Comparison of ENCODE assay signal across 9 cellular contexts in genomic region chr14:89621009-89621421, GRCh38.
DNase-seq lines count a peak whose midpoint lies in the region; ATAC-seq and TF ChIP-seq lines count a peak whose summit lies in the region.
"Had no signal": no experiment of that assay in that cellular context is flagged by ENCODE, and none has a peak within 500 bp of the region (broad histone marks: within the 10 kb centered on the region; RNA-seq: fewer than 3 reads in every experiment).

No MANE protein-coding gene starts in this region.

- peaks cover 72% of the 10 kb centered on the region for H3K4me1 Mint-ChIP-seq in activated T-cell treated with anti-CD3 and anti-CD28 coated beads, Interleukin-2, amount 50 U/mL, for 72 hours (ENCODE audit: low read depth)
- H3K4me1 Mint-ChIP-seq in naive B cell, result peaks cover 32 to 58% (median 39%) of the 10 kb centered on the region in 3 donors

- peak overlapping the region; percentile 97 for H3K27ac Mint-ChIP-seq in activated T-cell treated with anti-CD3 and anti-CD28 coated beads, Interleukin-2, amount 50 U/mL, for 72 hours
- H3K27ac Mint-ChIP-seq in naive B cell, result peak overlapping the region in 4 of 6 donors; percentile 60 to 81 (median 67)

- TF ChIP-seq CTCF in stomach (IDR thresholded peaks at IDR 0.05) (no peak), PC-3 (conservative IDR thresholded peaks at IDR 0.05; ENCODE audit: low read depth, low read length) (no peak), smooth muscle cell (IDR thresholded peaks at IDR 0.05; ENCODE audit: borderline replicate concordance, insufficient read depth, poor library complexity, severe bottlenecking) (no peak)

- ATAC-seq in activated T-cell treated with anti-CD3 and anti-CD28 coated beads, Interleukin-2, amount 50 U/mL, for 72 hours (replicated peaks in 1 of 2), result peak; percentile 63 to 66
- no peak for ATAC-seq in naive B cell (ENCODE audit: low read depth in 2 of 2)
- no peak for ATAC-seq in PC-3

- H3K36me3 Mint-ChIP-seq in activated T-cell treated with anti-CD3 and anti-CD28 coated beads, Interleukin-2, amount 50 U/mL, for 72 hours (ENCODE audit: insufficient read depth in 2 of 2), result peaks cover 4 to 8% of the 10 kb centered on the region in 2 donors
- H3K36me3 Mint-ChIP-seq in naive B cell, result no peaks in the 10 kb centered on the region

- H3K27me3 ChIP-seq in stomach, result no peaks in the 10 kb centered on the region
- H3K27me3 ChIP-seq in PC-3 (ENCODE audit: low read length), result no peaks in the 10 kb centered on the region
- peaks cover 3% of the 10 kb centered on the region for H3K27me3 ChIP-seq in smooth muscle cell (ENCODE audit: low read depth)

- peaks cover 0 to 3% of the 10 kb centered on the region in 2 donors for H3K9me3 Mint-ChIP-seq in activated T-cell treated with anti-CD3 and anti-CD28 coated beads, Interleukin-2, amount 50 U/mL, for 72 hours
- H3K9me3 Mint-ChIP-seq in naive B cell, result peaks cover 0 to 4% (median 2%) of the 10 kb centered on the region in 7 donors

- 34 to 68% (median 57%) methylated on average over 5 of the region's 5 CpGs for WGBS in stomach, 5 donors
- WGBS in smooth muscle cell (ENCODE audit: low lambda C conversion rate), result 98% methylated on average over 5 of the region's 5 CpGs

- H3K4me1 ChIP-seq in stomach, result peaks cover 9 to 47% (median 26%) of the 10 kb centered on the region in 4 donors
- H3K4me1 ChIP-seq in PC-3 (ENCODE audit: insufficient read depth, low read length), result 0 out of 2 replicates have a peak, but pooled peaks cover 4% of the 10 kb centered on the region
- H3K4me1 ChIP-seq in smooth muscle cell (ENCODE audit: low read depth), result peaks cover 27% of the 10 kb centered on the region

- no peak for TF ChIP-seq POLR2A in stomach (IDR thresholded peaks at IDR 0.05)

- H3K4me3 ChIP-seq in stomach, result no peak overlapping the region
- no peak overlapping the region for H3K4me3 ChIP-seq in PC-3 (ENCODE audit: low read length)
- H3K4me3 ChIP-seq in smooth muscle cell, result no peak overlapping the region

- intact Hi-C loops in stomach (cut with DNase I; ENCODE audit: low total_unique reads) (no loop called here), PC-3 (cut with micrococcal nuclease) (no loop called here)

- H3K9ac ChIP-seq in PC-3 (ENCODE audit: low read length), result no peak overlapping the region
- no peak overlapping the region for H3K9ac ChIP-seq in smooth muscle cell (ENCODE audit: low read depth)

- H4K20me1 ChIP-seq in PC-3 (ENCODE audit: low read length) (no peaks in the 10 kb centered on the region), smooth muscle cell (ENCODE audit: low read depth) (no peaks in the 10 kb centered on the region)

- TF ChIP-seq EP300 in stomach (IDR thresholded peaks at IDR 0.05), result no peak

- H2AFZ ChIP-seq in PC-3 (ENCODE audit: low read length), result no peak overlapping the region
- H2AFZ ChIP-seq in smooth muscle cell (ENCODE audit: low read depth), result no peak overlapping the region

- H3F3A ChIP-seq in PC-3 (ENCODE audit: low read length, unreplicated experiment) (no peaks in the 10 kb centered on the region), smooth muscle cell (ENCODE audit: low read depth) (no peaks in the 10 kb centered on the region)

- H3K4me3 Mint-ChIP-seq in activated T-cell treated with anti-CD3 and anti-CD28 coated beads, Interleukin-2, amount 50 U/mL, for 72 hours, result peak overlapping the region; percentile 85 to 99
- peak overlapping the region in 4 of 8 donors; percentile 20 to 94 (median 79) for H3K4me3 Mint-ChIP-seq in naive B cell

- H3K36me3 ChIP-seq in stomach, result no peaks in the 10 kb centered on the region
- H3K36me3 ChIP-seq in PC-3 (ENCODE audit: low read depth, low read length), result no peaks in the 10 kb centered on the region
- no peaks in the 10 kb centered on the region for H3K36me3 ChIP-seq in smooth muscle cell (ENCODE audit: low read depth)

- no TSS peak for BruUV-seq in PC-3 (replicated peaks; lab: Mats Ljungman, UMichigan)

- H3K9me2 ChIP-seq in PC-3 (replicated peaks; ENCODE audit: low read length), result no peaks in the 10 kb centered on the region

- H3K79me2 ChIP-seq in PC-3 (ENCODE audit: low read length), result no peaks in the 10 kb centered on the region
- peaks cover 2% of the 10 kb centered on the region for H3K79me2 ChIP-seq in smooth muscle cell (ENCODE audit: low read depth)

- peak overlapping the region; percentile 82 to 92 (median 87) for H3K27ac ChIP-seq in stomach
- H3K27ac ChIP-seq in PC-3 (ENCODE audit: low read length), result no peak overlapping the region
- no peak overlapping the region for H3K27ac ChIP-seq in smooth muscle cell (ENCODE audit: low read depth)
- H3K27ac ChIP-seq: HL-60 had no signal

- no peaks in the 10 kb centered on the region for H3K9me3 ChIP-seq in stomach
- no peaks in the 10 kb centered on the region for H3K9me3 ChIP-seq in PC-3 (ENCODE audit: low read length)
- no peaks in the 10 kb centered on the region for H3K9me3 ChIP-seq in smooth muscle cell (replicated peaks; ENCODE audit: low read depth)

- DNase-seq in T-helper 22 cell (ENCODE audit: low read depth), result peak; percentile 41
- peak; percentile 68 for DNase-seq in activated T-cell treated with anti-CD3 and anti-CD28 coated beads, Interleukin-2, amount 50 U/mL, for 72 hours
- no peak for DNase-seq in naive B cell
- no peak for DNase-seq in stomach
- DNase-seq in PC-3, result no peak
- DNase-seq in COLO829 (ENCODE audit: low spot score), result no peak
- no peak for DNase-seq in smooth muscle cell (lab: John Stamatoyannopoulos, UW; ENCODE audit: unreplicated experiment)
- DNase-seq: NCI-H1417 treated with DMSO at 0.1 percent for 48 hours had no signal

- POLR2A ChIA-PET in PC-3 (lab: Charles Lee; ENCODE audit: unreplicated experiment), result no interaction called here

- no peaks in the 10 kb centered on the region for H3K27me3 Mint-ChIP-seq in activated T-cell treated with anti-CD3 and anti-CD28 coated beads, Interleukin-2, amount 50 U/mL, for 72 hours (ENCODE audit: low read depth)
- H3K27me3 Mint-ChIP-seq in naive B cell, result no peaks in the 10 kb centered on the region

- H3K4me2 ChIP-seq in PC-3 (ENCODE audit: low read length) (no peak overlapping the region), smooth muscle cell (no peak overlapping the region)

- CTCF ChIA-PET in PC-3 (lab: Charles Lee), result no interaction called here

Comparison
In these comparisons a context has a peak if more than half of its experiments do, and no peak if none do; other contexts are left out.
1. DNase-seq: peak in T-helper 22 cell (single experiment) and activated T-cell treated with anti-CD3 and anti-CD28 coated beads, Interleukin-2, amount 50 U/mL, for 72 hours (2 of 2); none in naive B cell (single experiment), stomach (single experiment), PC-3 (single experiment), COLO829 (single experiment) and smooth muscle cell (single experiment).
2. ATAC-seq: peak in activated T-cell treated with anti-CD3 and anti-CD28 coated beads, Interleukin-2, amount 50 U/mL, for 72 hours (2 of 2); none in naive B cell (0 of 2) and PC-3 (single experiment).
3. H3K27ac ChIP-seq: peak in stomach (5 of 5); none in PC-3 (single experiment) and smooth muscle cell (single experiment).